10 cellular contexts compared by ENCODE assay signal in genomic region chr7:130900471-130901076, GRCh38.
A peak's percentile ranks its signal among the peaks of the same experiment; 100 is the strongest.
DNase-seq lines count a peak whose midpoint lies in the region; FAIRE-seq and TF ChIP-seq lines count a peak whose summit lies in the region.
"Had no signal": no experiment of that assay in that cellular context is flagged by ENCODE, and none has a peak within 500 bp of the region (broad histone marks: within the 10 kb centered on the region; RNA-seq: fewer than 3 reads in every experiment).

No MANE protein-coding gene starts in this region.

- peaks cover 99% of the 10 kb centered on the region for H3K4me1 ChIP-seq in CD4-positive, alpha-beta memory T cell (ENCODE audit: insufficient read depth, low read length)
- H3K4me1 ChIP-seq in PC-9 (replicated peaks; ENCODE audit: insufficient read depth): peaks cover 97% of the 10 kb centered on the region

- peak overlapping the region; percentile 77 to 95 (median 90) for H3K27ac Mint-ChIP-seq in CD4-positive, alpha-beta memory T cell
- H3K27ac Mint-ChIP-seq in osteocyte (ENCODE audit: unreplicated experiment): peak overlapping the region; percentile 98

- H3K4me3 ChIP-seq in CD4-positive, alpha-beta memory T cell (ENCODE audit: low read length in 2 of 2): no peak overlapping the region
- H3K4me3 ChIP-seq in PC-9 (no peak overlapping the region), dorsolateral prefrontal cortex (no peak overlapping the region)
- H3K4me3 ChIP-seq: testis had no signal

- peaks cover 51 to 82% of the 10 kb centered on the region in 2 donors for H3K36me3 Mint-ChIP-seq in CD4-positive, alpha-beta memory T cell
- peaks cover 23% of the 10 kb centered on the region for H3K36me3 Mint-ChIP-seq in osteocyte (ENCODE audit: unreplicated experiment)

- H3F3A ChIP-seq in PC-9 (ENCODE audit: insufficient read depth, low read depth): peaks cover 97% of the 10 kb centered on the region

- TF ChIP-seq POLR2A in H54 (IDR thresholded peaks at IDR 0.05; ENCODE audit: low read depth, low read length): no peak

- peak overlapping the region; percentile 21 for H3K27ac ChIP-seq in CD4-positive, alpha-beta memory T cell (ENCODE audit: low read depth, low read length)
- H3K27ac ChIP-seq in PC-9: peak overlapping the region; percentile 99
- H3K27ac ChIP-seq in dorsolateral prefrontal cortex: peak overlapping the region in 53 of 59 donors; percentile 6 to 95 (median 59)

- TF ChIP-seq CTCF in PC-9 (conservative IDR thresholded peaks at IDR 0.05) (no peak), dorsolateral prefrontal cortex (IDR thresholded peaks at IDR 0.05 in 54 of 56, conservative IDR thresholded peaks at IDR 0.05 in 2 of 56; ENCODE audit: low read depth in 1 of 56, partially characterized antibody in 56 of 56) (no peak), osteocyte (IDR thresholded peaks at IDR 0.05) (no peak)

- no peaks in the 10 kb centered on the region for H3K9me2 ChIP-seq in PC-9 (ENCODE audit: insufficient read depth)

- intact Hi-C loops in CD4-positive, alpha-beta memory T cell (cut with micrococcal nuclease): no loop called here
- intact Hi-C loops in PC-9 (cut with micrococcal nuclease; ENCODE audit: unreplicated experiment): no loop called here
- intact Hi-C loops in dorsolateral prefrontal cortex (cut with DNase I): no loop called here

- H3K27me3 ChIP-seq in CD4-positive, alpha-beta memory T cell (ENCODE audit: insufficient read depth, low read length): no peaks in the 10 kb centered on the region
- H3K27me3 ChIP-seq in PC-9 (ENCODE audit: insufficient read depth, low read depth) (no peaks in the 10 kb centered on the region), dorsolateral prefrontal cortex (no peaks in the 10 kb centered on the region)
- H3K27me3 ChIP-seq: testis had no signal

- no TSS peak for BruUV-seq in PC-9 (replicated peaks; lab: Mats Ljungman, UMichigan)

- DNase-seq in CD4-positive, alpha-beta memory T cell: no peak
- DNase-seq in PC-9 (no peak), dorsolateral prefrontal cortex (no peak), osteocyte (ENCODE audit: extremely low spot score, unreplicated experiment) (no peak), H54 (ENCODE audit: insufficient read length, low spot score) (no peak), DMS153 treated with DMSO at 0.1 percent for 48 hours (lab: John Stamatoyannopoulos, UW; ENCODE audit: unreplicated experiment) (no peak), NCI-H2227 (lab: John Stamatoyannopoulos, UW; ENCODE audit: unreplicated experiment) (no peak)
- DNase-seq in stimulated activated CD4-positive, alpha-beta T cell treated with anti-CD3 and anti-CD28 coated beads, Interleukin-2, amount 100 ng/mL, for 48 hours: no peak

- H3K36me3 ChIP-seq in CD4-positive, alpha-beta memory T cell (ENCODE audit: insufficient read depth, low read length): peaks cover 26% of the 10 kb centered on the region
- H3K36me3 ChIP-seq in PC-9 (ENCODE audit: low read depth): peaks cover 72% of the 10 kb centered on the region

- H3K27me3 Mint-ChIP-seq in CD4-positive, alpha-beta memory T cell: no peaks in the 10 kb centered on the region
- H3K27me3 Mint-ChIP-seq in osteocyte (ENCODE audit: unreplicated experiment): no peaks in the 10 kb centered on the region

- H4K20me1 ChIP-seq in PC-9 (ENCODE audit: insufficient read depth): peaks cover 65% of the 10 kb centered on the region

- H3K79me2 ChIP-seq in PC-9 (ENCODE audit: low read depth): peaks cover 95% of the 10 kb centered on the region

- no peak overlapping the region for H2AFZ ChIP-seq in PC-9

- H3K4me1 Mint-ChIP-seq in CD4-positive, alpha-beta memory T cell: peaks cover 67 to 100% (median 83%) of the 10 kb centered on the region in 4 donors
- peaks cover 82% of the 10 kb centered on the region for H3K4me1 Mint-ChIP-seq in osteocyte (ENCODE audit: unreplicated experiment)

- H3K9me3 ChIP-seq in CD4-positive, alpha-beta memory T cell (ENCODE audit: control insufficient read depth in 1 of 2, low read length in 2 of 2): no peaks in the 10 kb centered on the region
- H3K9me3 ChIP-seq in PC-9 (ENCODE audit: insufficient read depth, low read depth): no peaks in the 10 kb centered on the region
- H3K9me3 ChIP-seq: testis had no signal

- H3K9me3 Mint-ChIP-seq in CD4-positive, alpha-beta memory T cell: peaks cover 0 to 8% (median 0%) of the 10 kb centered on the region in 8 donors
- H3K9me3 Mint-ChIP-seq in osteocyte (ENCODE audit: unreplicated experiment): no peaks in the 10 kb centered on the region

- no peak overlapping the region for H3K4me3 Mint-ChIP-seq in CD4-positive, alpha-beta memory T cell
- H3K4me3 Mint-ChIP-seq in osteocyte (ENCODE audit: unreplicated experiment): no peak overlapping the region

- peak overlapping the region; percentile 75 for H3K4me2 ChIP-seq in PC-9

- CTCF ChIA-PET in CD4-positive, alpha-beta memory T cell (lab: Charles Lee; ENCODE audit: partially characterized antibody): interaction anchor here (1.6 to 9.0 kb wide), 3 partner anchors 63 to 139 kb away, joined by 3 to 150 read pairs (median 6); no protein-coding TSS in a partner anchor
- CTCF ChIA-PET in PC-9 (lab: Charles Lee): no interaction called here

- POLR2A ChIA-PET in CD4-positive, alpha-beta memory T cell (lab: Charles Lee; ENCODE audit: partially characterized antibody): interaction anchor here (1.6 kb wide), 1 partner anchor 13 kb away, joined by 6 read pairs; no protein-coding TSS in a partner anchor
- POLR2A ChIA-PET in PC-9 (lab: Charles Lee; ENCODE audit: unreplicated experiment): no interaction called here

- FAIRE-seq in H54 (lab: Jason Lieb, UNC): no peak
- FAIRE-seq: HTR-8/SVneo had no signal

Comparison
In these comparisons a context has a peak if more than half of its experiments do, and no peak if none do; other contexts are left out.
1. H3K27ac ChIP-seq: peak in every context shown above with its lines; median percentile 99 in PC-9; 59 in dorsolateral prefrontal cortex; 21 in CD4-positive, alpha-beta memory T cell.